In the genomic region with DNA sequence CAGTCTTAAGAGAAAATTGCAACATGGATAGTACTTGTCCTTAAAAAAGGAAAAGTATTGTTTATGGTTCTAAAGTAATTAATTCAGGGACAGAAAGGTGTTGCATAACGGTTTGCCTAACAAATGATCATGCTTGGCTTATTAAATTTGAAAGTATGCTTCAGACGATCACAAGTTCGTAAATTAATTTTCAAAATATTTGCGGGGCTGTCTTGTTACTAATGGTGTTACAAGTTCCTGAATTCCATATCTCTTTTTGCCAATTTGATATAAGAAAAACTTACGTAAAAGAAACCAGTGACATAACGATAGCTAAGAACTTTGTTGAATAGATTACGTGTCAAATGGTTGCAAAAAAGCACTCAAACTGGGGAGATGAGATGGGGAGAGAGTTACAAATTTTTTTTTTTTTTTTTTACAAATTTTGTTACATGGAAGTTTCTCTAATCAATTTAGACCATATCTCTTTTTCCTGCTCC, we compare ENCODE assay signal across 8 cellular contexts. TPM values are rescaled to one million over a fixed set of nuclear protein-coding genes. Genes with fewer than 3 reads are reported as not detected.
DNase-seq lines count a peak whose midpoint lies in the region; ATAC-seq and TF ChIP-seq lines count a peak whose summit lies in the region.

No MANE protein-coding gene starts in this region.

- POLR2A ChIA-PET in PC-3 (lab: Charles Lee; ENCODE audit: unreplicated experiment) (no interaction called here), GM10248 (lab: Yijun Ruan, JAX) (no interaction called here)

- peak overlapping the region; percentile 91 for H3K4me3 ChIP-seq in PC-3 (ENCODE audit: low read length)
- peak overlapping the region; percentile 85 for H3K4me3 ChIP-seq in epithelial cell of proximal tubule (ENCODE audit: low read depth, low read length)
- peak overlapping the region; percentile 80 for H3K4me3 ChIP-seq in psoas muscle

- H3K27ac ChIP-seq in PC-3 (ENCODE audit: low read length) (no peak overlapping the region), psoas muscle (peak overlapping the region; percentile 99)

- peak overlapping the region; percentile 100 for H3K4me2 ChIP-seq in PC-3 (ENCODE audit: low read length)

- H3K9me2 ChIP-seq in PC-3 (replicated peaks; ENCODE audit: low read length) = no peaks in the 10 kb centered on the region

- peak overlapping the region; percentile 90 for H3K9ac ChIP-seq in ES-I3 (ENCODE audit: low read depth, low read length)
- H3K9ac ChIP-seq in PC-3 (ENCODE audit: low read length) = peak overlapping the region; percentile 94

- no peak overlapping the region for H2AFZ ChIP-seq in PC-3 (ENCODE audit: low read length)

- WGBS in psoas muscle, 3 donors = 53 to 59% (median 55%) methylated on average over 7 of the region's 7 CpGs

- peaks cover 65% of the 10 kb centered on the region for H3K79me2 ChIP-seq in PC-3 (ENCODE audit: low read length)

- no peaks in the 10 kb centered on the region for H3K27me3 ChIP-seq in PC-3 (ENCODE audit: low read length)
- H3K27me3 ChIP-seq in psoas muscle (ENCODE audit: insufficient read depth in 3 of 3, low read length in 2 of 3) = no peaks in the 10 kb centered on the region

- no peak for DNase-seq in PC-3
- DNase-seq in epithelial cell of proximal tubule (ENCODE audit: low read depth) = no peak
- no peak for DNase-seq in psoas muscle
- no peak for DNase-seq in EL
- DNase-seq in Ammon's horn (ENCODE audit: low spot score) = no peak
- no peak for DNase-seq in GM10248 (ENCODE audit: extremely low spot score)

- H3F3A ChIP-seq in PC-3 (ENCODE audit: low read length, unreplicated experiment) = no peaks in the 10 kb centered on the region

- H3K9me3 ChIP-seq in ES-I3 (ENCODE audit: control insufficient read depth, insufficient read depth, low read length) (no peaks in the 10 kb centered on the region), PC-3 (ENCODE audit: low read length) (no peaks in the 10 kb centered on the region), psoas muscle (no peaks in the 10 kb centered on the region)

- intact Hi-C loops in PC-3 (cut with micrococcal nuclease) (loop anchor here (10.0 kb wide), 1 partner anchor 153 kb away; a partner anchor contains a TSS), psoas muscle (cut with DNase I) (no loop called here)

- CTCF ChIA-PET in PC-3 (lab: Charles Lee) = interaction anchor here (0.7 kb wide), 1 partner anchor 152 kb away, joined by 3 read pairs; a partner anchor contains a TSS
- CTCF ChIA-PET in GM10248 (lab: Yijun Ruan, JAX) = interaction anchor here (0.8 to 1.9 kb wide), 3 partner anchors 10 to 49 kb away, joined by 3 to 5 read pairs (median 5); a partner anchor contains a TSS

- H4K20me1 ChIP-seq in PC-3 (ENCODE audit: low read length) = peaks cover 18% of the 10 kb centered on the region

- BruUV-seq in PC-3 (replicated peaks; lab: Mats Ljungman, UMichigan) = TSS peak; percentile 45

- H3K36me3 ChIP-seq in ES-I3 (ENCODE audit: insufficient read depth, low read length) (no peaks in the 10 kb centered on the region), PC-3 (ENCODE audit: low read depth, low read length) (no peaks in the 10 kb centered on the region), psoas muscle (ENCODE audit: insufficient read depth in 1 of 2, low read depth in 1 of 2) (no peaks in the 10 kb centered on the region)

- ATAC-seq in PC-3 (no peak), psoas muscle (no peak), GM19467 (IDR thresholded peaks at IDR 0.05; ENCODE audit: unreplicated experiment) (no peak)

- peaks cover 13% of the 10 kb centered on the region; the same call in 1 of the 2 replicates for H3K4me1 ChIP-seq in ES-I3 (ENCODE audit: insufficient read depth, low read length)
- H3K4me1 ChIP-seq in PC-3 (ENCODE audit: insufficient read depth, low read length) = peaks cover 25% of the 10 kb centered on the region
- H3K4me1 ChIP-seq in psoas muscle = peaks cover 25% of the 10 kb centered on the region

- TF ChIP-seq CTCF in PC-3 (conservative IDR thresholded peaks at IDR 0.05; ENCODE audit: low read depth, low read length) = no peak
- TF ChIP-seq CTCF in epithelial cell of proximal tubule (conservative IDR thresholded peaks at IDR 0.05; ENCODE audit: low read depth, low read length) = no peak
- no peak for TF ChIP-seq CTCF in psoas muscle (IDR thresholded peaks at IDR 0.05)
- TF ChIP-seq CTCF in GM10248 (IDR thresholded peaks at IDR 0.05; ENCODE audit: control extremely low read depth, extremely low read depth, low read depth, missing control alignments) = no peak

RNA-seq across cellular contexts. Expression of a gene that starts 1.3 kb away (rescaled TPM):
- total RNA-seq in PC-3 (2014; rRNA removed) = 17.7 and 26.3 TPM in 2 replicates
- total RNA-seq in epithelial cell of proximal tubule = 6.0 and 19.1 TPM in 2 replicates
- total RNA-seq in psoas muscle = 10 to 100 TPM; 10.4 to 17.6 (median 17.1) TPM
- 1 to 10 TPM; 2.2 to 8.9 (median 6.9) TPM for polyA plus RNA-seq in psoas muscle

RNA-seq across cellular contexts. Expression of a gene that starts 49.2 kb away (rescaled TPM):
- total RNA-seq in PC-3 (2014; rRNA removed) (15.4 and 17.0 TPM in 2 replicates), epithelial cell of proximal tubule (9.2 and 14.3 TPM in 2 replicates), psoas muscle (10 to 100 TPM in 3 of 4 donors, 1 to 10 TPM in 1; 9.8 to 16.3 (median 12.8) TPM)
- polyA plus RNA-seq in psoas muscle = 1 to 10 TPM; 2.2 to 6.4 (median 2.4) TPM
